In genomic region chr1:94909486-94909885, GRCh38 we compare ENCODE assay signal across 34 cellular contexts. TPM values are rescaled to one million over a fixed set of nuclear protein-coding genes. Genes with fewer than 3 reads are reported as not detected.
DNase-seq lines count a peak whose midpoint lies in the region; ATAC-seq, FAIRE-seq and TF ChIP-seq lines count a peak whose summit lies in the region.
"Had no signal": no experiment of that assay in that cellular context is flagged by ENCODE, and none has a peak within 500 bp of the region (broad histone marks: within the 10 kb centered on the region; RNA-seq: fewer than 3 reads in every experiment).

No MANE protein-coding gene starts in this region.

- TF ChIP-seq RAD21 in H1 (IDR thresholded peaks at IDR 0.05 in 1 of 2, conservative IDR thresholded peaks at IDR 0.05 in 1 of 2; ENCODE audit: low read depth in 2 of 2, low read length in 2 of 2): no peak

- 89% methylated on average over 6 of the region's 6 CpGs; no CpG with 5 or more reads in 1 of the 2 experiments for WGBS in H1 (ENCODE audit: extremely low coverage in 1 of 2, insufficient coverage in 1 of 2, insufficient read length in 1 of 2, insufficient replicate concordance in 2 of 2, low coverage in 1 of 2, low lambda C conversion rate in 2 of 2, missing lambda C conversion rate in 1 of 2), 2 experiments

- H3K4me3 Mint-ChIP-seq in nephron: peak overlapping the region in 2 of 3 experiments; percentile 27 to 52
- no peak overlapping the region for H3K4me3 Mint-ChIP-seq in MCF 10A (ENCODE audit: unreplicated experiment)
- H3K4me3 Mint-ChIP-seq: activated naive CD4-positive, alpha-beta T cell treated with anti-CD3 and anti-CD28 coated beads, Interleukin-2, amount 10 ng/mL, durations not matched to agents 7 days and 5 days; activated T-helper 1 cell treated with anti-CD3 and anti-CD28 coated beads, Interleukin-12 subunit alpha, Interleukin-12 subunit beta, Interleukin-2, Interleukin-4 antibody, amounts not matched to agents 30 ng/mL and 10 ng/mL and 1 ng/mL, durations not matched to agents 14 hours and 24 hours and 36 hours; CD4-positive, alpha-beta T cell had no signal

- TF ChIP-seq EP300 in H1 (IDR thresholded peaks at IDR 0.05; ENCODE audit: borderline replicate concordance in 1 of 2, low read depth in 2 of 2, low read length in 2 of 2): no peak

- H3K23me2 ChIP-seq in H1 (ENCODE audit: low read depth, low read length): no peaks in the 10 kb centered on the region

- no peaks in the 10 kb centered on the region for H3K27me3 Mint-ChIP-seq in nephron (ENCODE audit: low read depth)
- no peaks in the 10 kb centered on the region for H3K27me3 Mint-ChIP-seq in MCF 10A (ENCODE audit: insufficient read depth, unreplicated experiment)
- H3K27me3 Mint-ChIP-seq: activated naive CD4-positive, alpha-beta T cell treated with anti-CD3 and anti-CD28 coated beads, Interleukin-2, amount 10 ng/mL, durations not matched to agents 7 days and 5 days had no signal

- no peak overlapping the region for H2AK5ac ChIP-seq in H1 (ENCODE audit: low read depth, low read length)

- POLR2A ChIA-PET in H1 (lab: Charles Lee; ENCODE audit: partially characterized antibody) (interaction anchor here (4.5 kb wide), 1 partner anchor 14 kb away, joined by 29 read pairs; no protein-coding TSS in a partner anchor), MCF 10A (lab: Yijun Ruan, JAX) (interaction anchor here (0.6 kb wide), 1 partner anchor 15 kb away, joined by 4 read pairs; no protein-coding TSS in a partner anchor)

- peaks cover 73% of the 10 kb centered on the region for H3K4me1 Mint-ChIP-seq in nephron
- peaks cover 5% of the 10 kb centered on the region for H3K4me1 Mint-ChIP-seq in MCF 10A (ENCODE audit: insufficient read depth, unreplicated experiment)
- H3K4me1 Mint-ChIP-seq: activated naive CD4-positive, alpha-beta T cell treated with anti-CD3 and anti-CD28 coated beads, Interleukin-2, amount 10 ng/mL, durations not matched to agents 7 days and 5 days had no signal

- TF ChIP-seq CTCF in cardiac muscle cell (IDR thresholded peaks at IDR 0.05; ENCODE audit: low read depth, low read length): no peak
- TF ChIP-seq CTCF in left ventricle myocardium inferior (IDR thresholded peaks at IDR 0.05; ENCODE audit: borderline replicate concordance): no peak
- TF ChIP-seq CTCF in H1 (IDR thresholded peaks at IDR 0.05; ENCODE audit: control extremely low read depth in 1 of 3, insufficient read depth in 1 of 3, low read depth in 1 of 3, low read length in 3 of 3): no peak
- no peak for TF ChIP-seq CTCF in nephron (IDR thresholded peaks at IDR 0.05; ENCODE audit: unreplicated experiment in 3 of 3)
- no peak for TF ChIP-seq CTCF in vagina (IDR thresholded peaks at IDR 0.05)
- no peak for TF ChIP-seq CTCF in MCF 10A (IDR thresholded peaks at IDR 0.05; ENCODE audit: unreplicated experiment)

- H3K23ac ChIP-seq in H1 (ENCODE audit: insufficient read length): no peak overlapping the region

- H3K9me3 ChIP-seq in cardiac muscle cell (ENCODE audit: low read depth): no peaks in the 10 kb centered on the region
- no peaks in the 10 kb centered on the region for H3K9me3 ChIP-seq in left ventricle myocardium inferior (replicated peaks)
- no peaks in the 10 kb centered on the region for H3K9me3 ChIP-seq in H1 (ENCODE audit: insufficient read depth in 2 of 2, low read depth in 1 of 2, low read length in 1 of 2)
- no peaks in the 10 kb centered on the region for H3K9me3 ChIP-seq in vagina
- H3K9me3 ChIP-seq: A549, heart left ventricle, Peyer's patch, spleen, tibial nerve had no signal

- no peak overlapping the region for H2BK20ac ChIP-seq in H1 (ENCODE audit: low read length)

- no peak overlapping the region for H4K5ac ChIP-seq in H1 (ENCODE audit: insufficient read length, low read depth, low read length)

- peak overlapping the region; percentile 38 for H3K27ac ChIP-seq in cardiac muscle cell
- no peak overlapping the region for H3K27ac ChIP-seq in left ventricle myocardium inferior (replicated peaks)
- H3K27ac ChIP-seq in H1 (ENCODE audit: low read depth, low read length): no peak overlapping the region
- peak overlapping the region; percentile 20 for H3K27ac ChIP-seq in vagina
- H3K27ac ChIP-seq: A549, heart left ventricle, Peyer's patch, SK-N-MC, spleen had no signal

- H4K8ac ChIP-seq in H1 (ENCODE audit: extremely low read depth, insufficient read depth, low read length): no peak overlapping the region

- peaks cover 52 to 53% of the 10 kb centered on the region in 2 experiments for H4K20me1 ChIP-seq in H1 (replicated peaks in 1 of 2; ENCODE audit: control insufficient read depth in 1 of 2, insufficient read depth in 2 of 2, low read length in 2 of 2)

- no peak for ATAC-seq in HG02870 (IDR thresholded peaks at IDR 0.05; ENCODE audit: unreplicated experiment)
- ATAC-seq: A549; activated CD4-positive, CD25-positive, alpha-beta regulatory T cell treated with anti-CD3 and anti-CD28 coated beads, Interleukin-2, amount 50 U/mL, for 24 hours; left lobe of liver had no signal

- H3K9me3 Mint-ChIP-seq in nephron (no peaks in the 10 kb centered on the region), MCF 10A (ENCODE audit: unreplicated experiment) (peaks cover 7% of the 10 kb centered on the region)
- H3K9me3 Mint-ChIP-seq: activated naive CD4-positive, alpha-beta T cell treated with anti-CD3 and anti-CD28 coated beads, Interleukin-2, amount 10 ng/mL, durations not matched to agents 7 days and 5 days; activated T-helper 1 cell treated with anti-CD3 and anti-CD28 coated beads, Interleukin-12 subunit alpha, Interleukin-12 subunit beta, Interleukin-2, Interleukin-4 antibody, amounts not matched to agents 30 ng/mL and 10 ng/mL and 1 ng/mL, durations not matched to agents 14 hours and 24 hours and 36 hours; CD4-positive, alpha-beta T cell had no signal

- H3K27me3 ChIP-seq in cardiac muscle cell: no peaks in the 10 kb centered on the region
- H3K27me3 ChIP-seq in left ventricle myocardium inferior (ENCODE audit: low read depth): no peaks in the 10 kb centered on the region
- H3K27me3 ChIP-seq in H1 (replicated peaks in 1 of 4; ENCODE audit: control insufficient read depth in 3 of 4, extremely low read depth in 1 of 4, insufficient read depth in 3 of 4, low read length in 3 of 4): no peaks in the 10 kb centered on the region
- H3K27me3 ChIP-seq in vagina: no peaks in the 10 kb centered on the region
- H3K27me3 ChIP-seq: heart left ventricle, Peyer's patch, spleen, tibial nerve had no signal

- TF ChIP-seq POLR2A in H1 (IDR thresholded peaks at IDR 0.05; ENCODE audit: control extremely low read depth in 1 of 2, low read depth in 2 of 2, low read length in 2 of 2) (no peak), vagina (IDR thresholded peaks at IDR 0.05) (no peak)

- no peak overlapping the region for H3K4ac ChIP-seq in H1 (replicated peaks; ENCODE audit: insufficient read length, low read depth, low read length)

- peak overlapping the region; percentile 34 to 64; a peak in 3 of 4 replicates for H3K4me2 ChIP-seq in H1 (ENCODE audit: insufficient read depth in 1 of 2, low read depth in 2 of 2, low read length in 2 of 2)
- H3K4me2 ChIP-seq: A549 had no signal

- BruUV-seq in MCF 10A (replicated peaks; lab: Mats Ljungman, UMichigan): no TSS peak

- peaks cover 18% of the 10 kb centered on the region for H3K79me1 ChIP-seq in H1 (ENCODE audit: low read depth, low read length)

- H3K36me3 ChIP-seq in cardiac muscle cell (no peaks in the 10 kb centered on the region), left ventricle myocardium inferior (no peaks in the 10 kb centered on the region), H1 (ENCODE audit: control insufficient read depth in 2 of 4, insufficient read depth in 4 of 4, low read length in 3 of 4) (peaks cover 0 to 13% (median 0%) of the 10 kb centered on the region in 4 experiments; a peak in 2 of 8 replicates), vagina (no peaks in the 10 kb centered on the region)
- H3K36me3 ChIP-seq: Peyer's patch, spleen had no signal

- peak in 1 of 2 donors; percentile 42 for DNase-seq in cardiac muscle cell (ENCODE audit: low read depth in 1 of 2, low spot score in 1 of 2)
- no peak for DNase-seq in left ventricle myocardium inferior
- DNase-seq in H1 (ENCODE audit: low read depth in 1 of 2, low spot score in 2 of 2): no peak
- no peak for DNase-seq in vagina (ENCODE audit: extremely low spot score in 2 of 2)
- no peak for DNase-seq in SHP77 treated with DMSO at 0.1 percent for 48 hours (lab: John Stamatoyannopoulos, UW)
- DNase-seq in MCF 10A (ENCODE audit: unreplicated experiment): no peak
- DNase-seq: activated CD4-positive, alpha-beta T cell treated with anti-CD3 and anti-CD28 coated beads, Interleukin-2, amount 50 U/mL, for 48 hours; activated CD8-positive, alpha-beta memory T cell treated with anti-CD3 and anti-CD28 coated beads, Interleukin-2, amount 50 U/mL, for 4 hours; activated naive CD4-positive, alpha-beta T cell treated with anti-CD3 and anti-CD28 coated beads, Interleukin-2, amount 10 ng/mL, durations not matched to agents 7 days and 5 days; AML-193; CD4-positive, alpha-beta T cell; effector CD8-positive, alpha-beta T cell; EL; erythroblast; heart left ventricle; KG1; mesenchymal stem cell; NCI-H1436 treated with DMSO at 0.1 percent for 48 hours; NCI-H2227 treated with DMSO at 0.1 percent for 48 hours; NCI-H69; Peyer's patch; spleen had no signal

- no peak overlapping the region for H2BK120ac ChIP-seq in H1 (replicated peaks; ENCODE audit: low read depth, low read length)

- CTCF ChIA-PET in H1 (lab: Charles Lee; ENCODE audit: partially characterized antibody): interaction anchor here (0.7 to 3.5 kb wide), 7 partner anchors 10 to 132 kb away, joined by 3 to 12 read pairs (median 3); no protein-coding TSS in a partner anchor
- CTCF ChIA-PET in MCF 10A (lab: Yijun Ruan, JAX): interaction anchor here (0.7 to 1.0 kb wide), 3 partner anchors 10 to 134 kb away, joined by 3 to 8 read pairs (median 3); no protein-coding TSS in a partner anchor

- H3K14ac ChIP-seq in H1 (ENCODE audit: insufficient read length): no peak overlapping the region

- H3K27ac Mint-ChIP-seq in nephron (peak overlapping the region; percentile 72 to 86 (median 82)), MCF 10A (ENCODE audit: low read depth, unreplicated experiment) (no peak overlapping the region)
- H3K27ac Mint-ChIP-seq: activated naive CD4-positive, alpha-beta T cell treated with anti-CD3 and anti-CD28 coated beads, Interleukin-2, amount 10 ng/mL, durations not matched to agents 7 days and 5 days; activated T-helper 1 cell treated with anti-CD3 and anti-CD28 coated beads, Interleukin-12 subunit alpha, Interleukin-12 subunit beta, Interleukin-2, Interleukin-4 antibody, amounts not matched to agents 30 ng/mL and 10 ng/mL and 1 ng/mL, durations not matched to agents 14 hours and 24 hours and 36 hours; CD4-positive, alpha-beta T cell had no signal

- no peak overlapping the region for H2BK15ac ChIP-seq in H1 (ENCODE audit: low read length)

- no peak overlapping the region for H3K18ac ChIP-seq in H1 (ENCODE audit: extremely low read depth, low read length)

- H2AFZ ChIP-seq in H1 (ENCODE audit: low read length): no peak overlapping the region

- peaks cover 63% of the 10 kb centered on the region for H3K36me3 Mint-ChIP-seq in nephron (ENCODE audit: low read depth)
- peaks cover 5% of the 10 kb centered on the region for H3K36me3 Mint-ChIP-seq in MCF 10A (ENCODE audit: insufficient read depth, unreplicated experiment)
- H3K36me3 Mint-ChIP-seq: activated naive CD4-positive, alpha-beta T cell treated with anti-CD3 and anti-CD28 coated beads, Interleukin-2, amount 10 ng/mL, durations not matched to agents 7 days and 5 days had no signal

- peaks cover 4% of the 10 kb centered on the region for H3K4me1 ChIP-seq in cardiac muscle cell (ENCODE audit: low read depth)
- peaks cover 78% of the 10 kb centered on the region for H3K4me1 ChIP-seq in left ventricle myocardium inferior
- peaks cover 8 to 26% (median 19%) of the 10 kb centered on the region in 4 experiments for H3K4me1 ChIP-seq in H1 (replicated peaks in 1 of 4; ENCODE audit: control insufficient read depth in 3 of 4, insufficient read depth in 4 of 4, low read length in 3 of 4)
- peaks cover 70% of the 10 kb centered on the region for H3K4me1 ChIP-seq in vagina

- no peak overlapping the region for H2BK5ac ChIP-seq in H1 (ENCODE audit: low read depth, low read length)

- FAIRE-seq in H1 (lab: Jason Lieb, UNC): peak; percentile 77
- FAIRE-seq: A549, colon, D721Med, GM12891, TTC549 had no signal

- H3K56ac ChIP-seq in H1 (replicated peaks; ENCODE audit: insufficient read length, low read depth, low read length): no peak overlapping the region

- no peak overlapping the region for H3K4me3 ChIP-seq in cardiac muscle cell
- H3K4me3 ChIP-seq in left ventricle myocardium inferior: no peak overlapping the region
- no peak overlapping the region for H3K4me3 ChIP-seq in H1 (ENCODE audit: extremely low read depth in 1 of 4, insufficient read depth in 2 of 4, low read depth in 3 of 4, low read length in 4 of 4)
- H3K4me3 ChIP-seq in vagina: no peak overlapping the region
- H3K4me3 ChIP-seq: A549, heart left ventricle, Peyer's patch, SK-N-MC, spleen, tibial nerve had no signal

- H4K91ac ChIP-seq in H1 (replicated peaks; ENCODE audit: insufficient read length, low read length): no peak overlapping the region

- intact Hi-C loops in left ventricle myocardium inferior (cut with micrococcal nuclease): no loop called here
- intact Hi-C loops in vagina (cut with DNase I): no loop called here
- intact Hi-C loops in MCF 10A (cut with micrococcal nuclease): no loop called here

- H3K79me2 ChIP-seq in H1 (ENCODE audit: control insufficient read depth in 1 of 2, insufficient read depth in 2 of 2, low read length in 2 of 2): peaks cover 44 to 98% of the 10 kb centered on the region in 2 experiments

- H2BK12ac ChIP-seq in H1 (ENCODE audit: low read depth, low read length): no peak overlapping the region

- no peak overlapping the region for H3K9ac ChIP-seq in H1 (replicated peaks in 1 of 4; ENCODE audit: extremely low read depth in 1 of 4, low read depth in 3 of 4, low read length in 3 of 4)

RNA-seq across cellular contexts. Expression of gene CNN3, which starts 17.4 kb away (rescaled TPM):
- total RNA-seq in cardiac muscle cell (101 and 108 TPM in 2 replicates), left ventricle myocardium inferior (67.9 TPM), vagina (250 TPM), MCF 10A (2022) (44.5 and 48.2 TPM in 2 replicates)
- polyA plus RNA-seq in cardiac muscle cell (135 and 156 TPM in 2 replicates), H1 (2011; rRNA removed) (85.2 and 134 TPM in 2 replicates)
- 262 and 266 TPM in 2 replicates for total RNA-seq in H1 (2021; fragmentation: NEBNext Ultra II Directional; extraction: Animal tissue kit (Norgen Biotek cat#: 25700))
- 137 TPM for polyA plus RNA-seq in H1 (2011; cell fraction: cytosol; rRNA removed)
- polyA plus RNA-seq in H1 (2011; cell fraction: nucleus; rRNA removed): 71.1 TPM
- polyA plus RNA-seq in H1 (2012, experiment 1 of 2): 197 to 274 TPM (median 227 TPM) in 4 replicates
- 28.2 TPM for polyA plus RNA-seq in H1 (2012, experiment 2 of 2)
- polyA plus RNA-seq in H1 (2013, experiment 1 of 2): 118 TPM
- 124 TPM for polyA plus RNA-seq in H1 (2013, experiment 2 of 2)
- 179 and 244 TPM in 2 replicates for polyA minus RNA-seq in H1 (2011; rRNA and poly(A)+ RNA removed)
- 141 TPM for polyA minus RNA-seq in H1 (2011; cell fraction: cytosol; rRNA and poly(A)+ RNA removed)
- polyA minus RNA-seq in H1 (2011; cell fraction: nucleus; rRNA and poly(A)+ RNA removed): 140 TPM

Comparison
In these comparisons a context has a peak if more than half of its experiments do, and no peak if none do; other contexts are left out.
1. H3K27ac ChIP-seq: peak in cardiac muscle cell (single experiment) and vagina (single experiment); none in left ventricle myocardium inferior (single experiment) and H1 (single experiment).